8 cellular contexts compared by ENCODE assay signal in the genomic region with DNA sequence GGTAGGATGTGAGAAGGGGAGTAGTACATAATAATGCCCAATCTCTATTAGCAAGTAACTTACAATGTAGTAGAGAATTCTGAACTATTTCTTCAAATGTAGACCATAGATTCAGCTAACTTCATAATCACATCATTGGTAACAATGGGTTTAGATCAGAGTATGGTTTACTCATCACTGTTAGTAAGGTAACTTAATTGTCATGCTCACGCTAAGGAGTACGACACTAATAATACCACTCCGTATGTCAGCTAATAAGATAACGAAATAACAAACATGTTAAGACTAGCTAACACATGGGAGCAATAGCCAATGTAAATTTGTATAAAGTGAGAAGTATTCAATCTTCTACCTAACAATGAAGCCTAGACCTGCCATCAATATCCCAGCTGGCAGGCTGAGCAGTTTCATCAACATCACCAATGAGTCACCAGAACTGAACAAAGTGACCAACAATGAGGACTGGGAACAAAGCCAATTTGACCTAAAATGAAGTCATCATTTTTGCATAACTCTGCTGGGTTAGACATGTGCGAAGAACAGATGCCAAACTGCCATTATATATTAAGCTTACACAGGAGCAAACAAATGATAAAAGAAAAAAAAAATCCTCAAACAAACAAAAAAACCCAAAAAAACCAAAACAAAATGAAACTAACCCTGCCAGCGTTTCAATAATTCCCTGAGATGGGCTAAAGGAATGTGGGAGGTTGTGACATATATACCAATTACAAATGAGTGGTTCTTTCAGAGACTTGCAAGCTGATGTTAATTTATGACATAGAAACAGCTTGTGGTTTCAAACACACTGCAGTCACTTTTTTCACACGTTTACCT. TPM values are rescaled to one million over a fixed set of nuclear protein-coding genes. Genes with fewer than 3 reads are reported as not detected.
DNase-seq lines count a peak whose midpoint lies in the region; ATAC-seq, FAIRE-seq and TF ChIP-seq lines count a peak whose summit lies in the region.

No MANE protein-coding gene starts in this region.

- no peaks in the 10 kb centered on the region for H4K20me1 ChIP-seq in HepG2 (ENCODE audit: insufficient read depth, low read length)

- TF ChIP-seq EP300 in HepG2 (IDR thresholded peaks at IDR 0.05; ENCODE audit: low read depth in 2 of 2, low read length in 2 of 2), result peak in 1 of 2 experiments; percentile 32; a peak in 1 of 4 replicates
- TF ChIP-seq EP300 in HepG2 (CRISPR knock-in tag; IDR thresholded peaks at IDR 0.05; ENCODE audit: borderline replicate concordance), result no peak

- no peak overlapping the region for H3K27ac ChIP-seq in CD4-positive, CD25-positive, alpha-beta regulatory T cell (ENCODE audit: insufficient read depth, low read length, poor library complexity, severe bottlenecking)
- H3K27ac ChIP-seq in HepG2 (ENCODE audit: extremely low read length, insufficient read depth, low read length) (no peak overlapping the region), aorta (ENCODE audit: low read depth in 1 of 2, low read length in 2 of 2) (no peak overlapping the region), vagina (no peak overlapping the region)

- peaks cover 25% of the 10 kb centered on the region for H3K4me1 ChIP-seq in CD4-positive, CD25-positive, alpha-beta regulatory T cell (ENCODE audit: control insufficient read depth, insufficient read depth, low read length, poor library complexity, severe bottlenecking)
- peaks cover 24% of the 10 kb centered on the region for H3K4me1 ChIP-seq in HepG2 (ENCODE audit: insufficient read depth, low read length)
- peaks cover 0 to 1% of the 10 kb centered on the region in 2 donors for H3K4me1 ChIP-seq in aorta (ENCODE audit: control insufficient read depth in 1 of 2, insufficient read depth in 2 of 2, low read length in 2 of 2)
- H3K4me1 ChIP-seq in vagina, result peaks cover 18% of the 10 kb centered on the region

- no peaks in the 10 kb centered on the region for H3K36me3 Mint-ChIP-seq in CD4-positive, CD25-positive, alpha-beta regulatory T cell

- H3K27me3 Mint-ChIP-seq in CD4-positive, CD25-positive, alpha-beta regulatory T cell, result no peaks in the 10 kb centered on the region

- no TSS peak for BruUV-seq in HepG2 (replicated peaks; lab: Mats Ljungman, UMichigan)

- peak overlapping the region; percentile 16 for H3K4me3 ChIP-seq in CD4-positive, CD25-positive, alpha-beta regulatory T cell (ENCODE audit: low read depth, low read length)
- H3K4me3 ChIP-seq in HepG2 (replicated peaks in 1 of 3; ENCODE audit: insufficient read depth in 1 of 3, low read depth in 2 of 3, low read length in 3 of 3), result no peak overlapping the region
- H3K4me3 ChIP-seq in aorta (ENCODE audit: low read length in 2 of 2), result no peak overlapping the region
- no peak overlapping the region for H3K4me3 ChIP-seq in vagina

- peak; percentile 32 to 54 for ATAC-seq in CD4-positive, CD25-positive, alpha-beta regulatory T cell (ENCODE audit: low read depth in 2 of 2)
- peak; percentile 94 for ATAC-seq in HG03342 (IDR thresholded peaks at IDR 0.05; ENCODE audit: unreplicated experiment)
- peak; percentile 61 for ATAC-seq in HepG2
- peak; percentile 73 for ATAC-seq in aorta (ENCODE audit: low FRiP score)

- peaks cover 10 to 39% (median 35%) of the 10 kb centered on the region in 4 donors for H3K4me1 Mint-ChIP-seq in CD4-positive, CD25-positive, alpha-beta regulatory T cell

- TF ChIP-seq RAD21 in HepG2 (CRISPR knock-in tag; IDR thresholded peaks at IDR 0.05), result no peak

- CTCF ChIA-PET in HepG2 (lab: Yijun Ruan, JAX; ENCODE audit: low intra/inter-chr PET ratio, low total read pairs), result no interaction called here

- TF ChIP-seq POLR2A in HepG2 (IDR thresholded peaks at IDR 0.05; ENCODE audit: insufficient read depth in 1 of 2, low read depth in 2 of 2, low read length in 2 of 2) (no peak), vagina (IDR thresholded peaks at IDR 0.05) (no peak)

- H3K4me2 ChIP-seq in HepG2 (ENCODE audit: low read depth, low read length), result no peak overlapping the region

- WGBS in HepG2 (ENCODE audit: low lambda C conversion rate), result 79% methylated on average over 7 of the region's 7 CpGs
- 32 to 42% methylated on average over 7 of the region's 7 CpGs for WGBS in aorta, 2 donors

- no peak for TF ChIP-seq CTCF in HepG2 (CRISPR knock-in tag; IDR thresholded peaks at IDR 0.05)
- TF ChIP-seq CTCF in vagina (IDR thresholded peaks at IDR 0.05), result no peak

- no peaks in the 10 kb centered on the region for H3K9me3 Mint-ChIP-seq in CD4-positive, CD25-positive, alpha-beta regulatory T cell

- peak in 1 of 3 donors; percentile 26 for DNase-seq in CD4-positive, CD25-positive, alpha-beta regulatory T cell
- DNase-seq in GM19239 (ENCODE audit: insufficient read length, low spot score) (no peak), NCI-H69 (lab: John Stamatoyannopoulos, UW) (peak; percentile 95), brain pericyte (ENCODE audit: low read depth, low spot score) (peak; percentile 52), HepG2 (ENCODE audit: low spot score) (peak; percentile 83), aorta (peak in 1 of 2 donors; percentile 53), vagina (ENCODE audit: extremely low spot score in 2 of 2) (no peak)

- H3K36me3 ChIP-seq in CD4-positive, CD25-positive, alpha-beta regulatory T cell (ENCODE audit: control insufficient read depth, insufficient read depth, low read length), result no peaks in the 10 kb centered on the region
- H3K36me3 ChIP-seq in HepG2 (replicated peaks in 1 of 2; ENCODE audit: control insufficient read depth in 1 of 2, insufficient read depth in 2 of 2, low read length in 2 of 2) (peaks cover 7 to 21% of the 10 kb centered on the region in 2 experiments; a peak in 4 of 5 replicates), aorta (ENCODE audit: control insufficient read depth in 1 of 2, insufficient read depth in 2 of 2, low read length in 1 of 2) (peaks cover 5 to 7% of the 10 kb centered on the region in 2 donors), vagina (peaks cover 0 to 14% of the 10 kb centered on the region in 2 donors)

- POLR2A ChIA-PET in HepG2 (lab: Yijun Ruan, JAX), result no interaction called here

- H2AFZ ChIP-seq in HepG2 (ENCODE audit: low read length), result no peak overlapping the region

- H3K27ac Mint-ChIP-seq in CD4-positive, CD25-positive, alpha-beta regulatory T cell, result peak overlapping the region; percentile 23 to 86 (median 27)

- peak; percentile 95 for FAIRE-seq in GM19239 (lab: Jason Lieb, UNC)
- no peak for FAIRE-seq in HepG2 (lab: Jason Lieb, UNC)

- H3K9ac ChIP-seq in HepG2 (ENCODE audit: insufficient read depth, low read depth, low read length), result no peak overlapping the region

- in situ Hi-C loops in HepG2 (cut with HindIII; ENCODE audit: extremely low pct_ligation_motif_present, low pct_unique_long_range_greater_than_20kb), result no loop called here

- no peaks in the 10 kb centered on the region for H3K27me3 ChIP-seq in CD4-positive, CD25-positive, alpha-beta regulatory T cell (ENCODE audit: control insufficient read depth, insufficient read depth, low read length)
- H3K27me3 ChIP-seq in HepG2 (ENCODE audit: control insufficient read depth in 1 of 2, insufficient read depth in 2 of 2, low read length in 2 of 2) (no peaks in the 10 kb centered on the region), aorta (ENCODE audit: control insufficient read depth in 1 of 2, insufficient read depth in 2 of 2, low read length in 1 of 2) (no peaks in the 10 kb centered on the region), vagina (no peaks in the 10 kb centered on the region)

- no peaks in the 10 kb centered on the region for H3K9me3 ChIP-seq in CD4-positive, CD25-positive, alpha-beta regulatory T cell (ENCODE audit: control insufficient read depth in 2 of 2, low read length in 2 of 2)
- H3K9me3 ChIP-seq in HepG2 (ENCODE audit: low read length) (no peaks in the 10 kb centered on the region), aorta (ENCODE audit: control insufficient read depth, low read length) (no peaks in the 10 kb centered on the region), vagina (no peaks in the 10 kb centered on the region)

- intact Hi-C loops in HepG2 (cut with micrococcal nuclease; ENCODE audit: unreplicated experiment), result no loop called here
- intact Hi-C loops in aorta (cut with DNase I), result loop anchor here in 1 of 2 donors (10.0 kb wide), 1 partner anchor 312 kb away; no protein-coding TSS in a partner anchor
- intact Hi-C loops in vagina (cut with DNase I), result no loop called here

- H3K4me3 Mint-ChIP-seq in CD4-positive, CD25-positive, alpha-beta regulatory T cell, result peak overlapping the region in 2 of 4 donors; percentile 5 to 9

- no peaks in the 10 kb centered on the region for H3K79me2 ChIP-seq in HepG2 (ENCODE audit: insufficient read depth, low read length)

TF ChIP-seq in HepG2, 621 proteins besides CTCF, POLR2A, EP300 and RAD21 (continues in another document):
- TF ChIP-seq NFIC (IDR thresholded peaks at IDR 0.05; ENCODE audit: low read length), result 0 out of 2 replicates have a peak, but pooled peaks have one; percentile 30

RNA-seq across cellular contexts. Expression of a gene that starts 56.6 kb away (rescaled TPM):
- total RNA-seq in CD4-positive, CD25-positive, alpha-beta regulatory T cell, result 153 TPM
- polyA plus RNA-seq in CD4-positive, CD25-positive, alpha-beta regulatory T cell, result 10 to 100 TPM in 3 of 4 donors, 1 to 10 TPM in 1; 8.3 to 16.6 (median 12.9) TPM
- total RNA-seq in HepG2 (2016; rRNA removed; fragmentation: Illumina TruSeq; extraction: Trizol) (not detected in 2 replicates), aorta (10 to 100 TPM in 1 of 2 donors, 1 to 10 TPM in 1; 3.9 to 28.3 TPM), vagina (2.0 TPM)
- not detected in 2 replicates for total RNA-seq in HepG2 (2016; cell fraction: cytosol; rRNA removed; fragmentation: Illumina TruSeq; extraction: Trizol; ENCODE audit: low read depth)
- not detected in 2 replicates for total RNA-seq in HepG2 (2016; cell fraction: insoluble cytoplasmic fraction; rRNA removed; fragmentation: Illumina TruSeq; extraction: Trizol)
- not detected in 2 replicates for total RNA-seq in HepG2 (2016; cell fraction: membrane; rRNA removed; fragmentation: Illumina TruSeq; extraction: Trizol)
- total RNA-seq in HepG2 (2016; cell fraction: nucleus; rRNA removed; fragmentation: Illumina TruSeq; extraction: Trizol), result not detected in 2 replicates
- polyA plus RNA-seq in HepG2 (2011; rRNA removed) (not detected in 2 replicates), aorta (under 1 TPM; 0.13 TPM)
- polyA plus RNA-seq in HepG2 (2011; cell fraction: cytosol; rRNA removed), result not detected in 2 replicates
- not detected in 2 replicates for polyA plus RNA-seq in HepG2 (2011; cell fraction: nucleus; rRNA removed)
- not detected in 2 replicates for polyA plus RNA-seq in HepG2 (2012)
- not detected in 2 replicates for polyA plus RNA-seq in HepG2 (2016; cell fraction: cytosol; fragmentation: Illumina TruSeq; extraction: Trizol; ENCODE audit: low read depth)
- not detected in 2 replicates for polyA plus RNA-seq in HepG2 (2016; cell fraction: insoluble cytoplasmic fraction; fragmentation: Illumina TruSeq; extraction: Trizol; ENCODE audit: low read depth)
- not detected in 2 replicates for polyA plus RNA-seq in HepG2 (2016; cell fraction: membrane; fragmentation: Illumina TruSeq; extraction: Trizol; ENCODE audit: low read depth)
- not detected in 2 replicates for polyA plus RNA-seq in HepG2 (2016; cell fraction: nucleus; fragmentation: Illumina TruSeq; extraction: Trizol; ENCODE audit: insufficient read depth, low read depth)
- 0.02 and 0.06 TPM in 2 replicates for polyA minus RNA-seq in HepG2 (2011; rRNA and poly(A)+ RNA removed; ENCODE audit: low replicate concordance)
- not detected in 2 replicates for polyA minus RNA-seq in HepG2 (2011; cell fraction: cytosol; rRNA and poly(A)+ RNA removed)
- not detected in 2 replicates for polyA minus RNA-seq in HepG2 (2011; cell fraction: nucleus; rRNA and poly(A)+ RNA removed)

Comparison
In these comparisons a context has a peak if more than half of its experiments do, and no peak if none do; other contexts are left out.
1. ATAC-seq: peak in every context shown above with its lines; median percentile 94 in HG03342; 73 in aorta; 61 in HepG2; 43 in CD4-positive, CD25-positive, alpha-beta regulatory T cell.
2. DNase-seq: peak in NCI-H69 (single experiment), brain pericyte (single experiment) and HepG2 (single experiment); none in GM19239 (single experiment) and vagina (0 of 2).